Comparison of ENCODE assay signal across 16 cellular contexts in the genomic region with DNA sequence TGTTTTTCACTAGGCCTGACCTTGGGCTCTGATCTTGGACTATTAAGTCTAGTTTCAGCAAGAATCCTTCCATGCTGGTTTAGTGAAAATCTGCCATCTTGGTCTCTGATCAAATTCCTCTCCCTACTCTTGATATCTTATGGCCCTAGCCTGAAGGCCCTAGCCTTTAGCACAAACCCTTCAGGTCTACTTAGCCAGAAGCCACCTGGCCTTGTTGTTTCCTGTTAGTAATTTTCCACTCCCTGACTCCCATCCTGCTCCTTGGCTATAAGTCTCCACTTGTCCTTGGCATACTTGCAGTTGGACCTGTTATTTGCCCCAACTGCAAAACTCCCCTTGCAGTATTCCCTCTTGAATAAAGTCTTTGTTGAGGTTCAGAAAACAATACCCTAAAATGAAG.
"Had no signal": no experiment of that assay in that cellular context is flagged by ENCODE, and none has a peak within 500 bp of the region (broad histone marks: within the 10 kb centered on the region; RNA-seq: fewer than 3 reads in every experiment).

No MANE protein-coding gene starts in this region.

- H3K9me3 ChIP-seq: adrenal gland, psoas muscle, thoracic aorta had no signal

- H3K4me1 ChIP-seq: adrenal gland, psoas muscle had no signal

- H3K27me3 Mint-ChIP-seq: activated naive CD4-positive, alpha-beta T cell treated with anti-CD3 and anti-CD28 coated beads, Interleukin-2, amount 50 U/mL, for 24 hours; T-helper 17 cell had no signal

- H3K27ac ChIP-seq: adrenal gland, psoas muscle, thoracic aorta, WERI-Rb-1 had no signal

- H3K9me3 Mint-ChIP-seq: activated naive CD4-positive, alpha-beta T cell treated with anti-CD3 and anti-CD28 coated beads, Interleukin-2, amount 50 U/mL, for 24 hours had no signal

- H3K27ac Mint-ChIP-seq: activated naive CD4-positive, alpha-beta T cell treated with anti-CD3 and anti-CD28 coated beads, Interleukin-2, amount 50 U/mL, for 24 hours; stimulated activated effector memory CD8-positive, alpha-beta T cell treated with anti-CD3 and anti-CD28 coated beads, Interleukin-12 subunit alpha, Interleukin-12 subunit beta, amount 100 ng/mL, for 72 hours; T-helper 17 cell had no signal

- H3K27me3 ChIP-seq: adrenal gland had no signal

- H3K36me3 ChIP-seq: adrenal gland, thoracic aorta, WERI-Rb-1 had no signal

- H3K4me1 Mint-ChIP-seq: activated naive CD4-positive, alpha-beta T cell treated with anti-CD3 and anti-CD28 coated beads, Interleukin-2, amount 50 U/mL, for 24 hours; stimulated activated effector memory CD8-positive, alpha-beta T cell treated with anti-CD3 and anti-CD28 coated beads, Interleukin-12 subunit alpha, Interleukin-12 subunit beta, amount 100 ng/mL, for 72 hours; T-helper 17 cell had no signal

- H3K4me3 Mint-ChIP-seq: activated naive CD4-positive, alpha-beta T cell treated with anti-CD3 and anti-CD28 coated beads, Interleukin-2, amount 50 U/mL, for 24 hours; stimulated activated effector memory CD8-positive, alpha-beta T cell treated with anti-CD3 and anti-CD28 coated beads, Interleukin-12 subunit alpha, Interleukin-12 subunit beta, amount 100 ng/mL, for 72 hours; T-helper 17 cell had no signal

- DNase-seq: activated CD4-positive, alpha-beta T cell treated with anti-CD3 and anti-CD28 coated beads, Interleukin-2, amount 50 U/mL, for 48 hours; activated effector memory CD4-positive, alpha-beta T cell treated with Interleukin-2 at 50 U/mL for 16 hours; adrenal gland; central memory CD4-positive, alpha-beta T cell; cortex of kidney; effector CD4-positive, alpha-beta T cell; head of caudate nucleus; psoas muscle; T-helper 17 cell; WERI-Rb-1 had no signal

- FAIRE-seq: frontal cortex, urothelium cell line had no signal

- H3K4me3 ChIP-seq: adrenal gland, psoas muscle, thoracic aorta had no signal

- H3K36me3 Mint-ChIP-seq: activated naive CD4-positive, alpha-beta T cell treated with anti-CD3 and anti-CD28 coated beads, Interleukin-2, amount 50 U/mL, for 24 hours; stimulated activated effector memory CD8-positive, alpha-beta T cell treated with anti-CD3 and anti-CD28 coated beads, Interleukin-12 subunit alpha, Interleukin-12 subunit beta, amount 100 ng/mL, for 72 hours had no signal

- ATAC-seq: psoas muscle; sciatic nerve; stimulated activated effector memory CD8-positive, alpha-beta T cell treated with anti-CD3 and anti-CD28 coated beads, Interleukin-12 subunit alpha, Interleukin-12 subunit beta, amount 100 ng/mL, for 72 hours; T-helper 17 cell had no signal
